ENCODE assay signal across 10 cellular contexts in the genomic region with DNA sequence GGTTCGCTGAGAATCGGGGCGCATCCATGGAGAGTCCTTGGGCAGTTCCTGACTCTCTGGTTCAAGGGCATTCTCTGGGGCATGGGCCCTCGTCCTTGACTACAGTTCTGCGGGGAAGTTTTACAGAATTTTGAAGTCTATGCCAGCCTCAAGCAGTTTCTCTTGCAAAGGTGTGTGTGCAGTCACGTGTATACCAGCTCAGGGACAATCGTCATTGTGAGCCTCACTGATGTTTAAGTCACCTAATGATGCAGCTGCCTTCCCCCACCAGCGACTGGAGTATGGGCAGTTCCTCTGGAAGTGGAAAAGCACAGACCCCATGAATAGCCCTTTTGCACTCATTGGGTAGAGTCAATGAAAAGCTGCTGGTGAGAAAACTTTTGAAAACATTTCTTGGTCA. TPM values are rescaled to one million over a fixed set of nuclear protein-coding genes. Genes with fewer than 3 reads are reported as not detected.
DNase-seq lines count a peak whose midpoint lies in the region; ATAC-seq and TF ChIP-seq lines count a peak whose summit lies in the region.
"Had no signal": no experiment of that assay in that cellular context is flagged by ENCODE, and none has a peak within 500 bp of the region (broad histone marks: within the 10 kb centered on the region; RNA-seq: fewer than 3 reads in every experiment).

No MANE protein-coding gene starts in this region.

- no peak for ATAC-seq in GM19397 (IDR thresholded peaks at IDR 0.05; ENCODE audit: unreplicated experiment)

- H3K9me3 ChIP-seq in DOHH2 (ENCODE audit: control insufficient read depth, insufficient read depth, low read length) (no peaks in the 10 kb centered on the region), Karpas-422 (ENCODE audit: low read length) (no peaks in the 10 kb centered on the region), adrenal gland (replicated peaks in 1 of 3) (no peaks in the 10 kb centered on the region)

- H3K27me3 ChIP-seq in DOHH2 (ENCODE audit: control insufficient read depth, low read length) (no peaks in the 10 kb centered on the region), Karpas-422 (ENCODE audit: low read length) (no peaks in the 10 kb centered on the region), adrenal gland (no peaks in the 10 kb centered on the region)

- peak overlapping the region; percentile 98 for H3K9ac ChIP-seq in Karpas-422 (ENCODE audit: low read length)

- no peak overlapping the region for H3K27ac Mint-ChIP-seq in osteocyte (ENCODE audit: unreplicated experiment)

- no peak overlapping the region for H2AFZ ChIP-seq in Karpas-422 (ENCODE audit: low read length)

- H3K4me2 ChIP-seq in DOHH2 (ENCODE audit: low read length) (peak overlapping the region; percentile 80), Karpas-422 (ENCODE audit: low read depth, low read length, poor library complexity, severe bottlenecking) (peak overlapping the region; percentile 91)

- peaks cover 29% of the 10 kb centered on the region for H3F3A ChIP-seq in DOHH2 (ENCODE audit: control insufficient read depth, insufficient read depth)

- no peak for TF ChIP-seq CTCF in DOHH2 (IDR thresholded peaks at IDR 0.05; ENCODE audit: low read depth, low read length, poor library complexity, severe bottlenecking)
- TF ChIP-seq CTCF in coronary artery (IDR thresholded peaks at IDR 0.05): no peak
- TF ChIP-seq CTCF in osteocyte (IDR thresholded peaks at IDR 0.05): no peak
- no peak for TF ChIP-seq CTCF in adrenal gland (IDR thresholded peaks at IDR 0.05)

- peak; percentile 70 for DNase-seq in Karpas-422
- no peak for DNase-seq in coronary artery (ENCODE audit: low spot score)
- DNase-seq in osteocyte (ENCODE audit: extremely low spot score, unreplicated experiment): no peak
- no peak for DNase-seq in OCI-M2 (lab: John Stamatoyannopoulos, UW; ENCODE audit: unreplicated experiment)
- no peak for DNase-seq in adrenal gland
- no peak for DNase-seq in HK-2 (ENCODE audit: unreplicated experiment)
- DNase-seq: amniotic stem cell, midbrain had no signal

- H4K20me1 ChIP-seq in DOHH2 (ENCODE audit: control insufficient read depth, insufficient read depth, low read depth, low read length): peaks cover 12% of the 10 kb centered on the region; the same call in 1 of the 2 replicates
- H4K20me1 ChIP-seq in Karpas-422 (ENCODE audit: insufficient read depth, low read depth, low read length): peaks cover 6% of the 10 kb centered on the region; the same call in 1 of the 2 replicates

- peak overlapping the region; percentile 67 for H3K4me3 Mint-ChIP-seq in osteocyte (ENCODE audit: unreplicated experiment)

- no peak for TF ChIP-seq POLR2A in adrenal gland (IDR thresholded peaks at IDR 0.05)

- H3K27me3 Mint-ChIP-seq in osteocyte (ENCODE audit: unreplicated experiment): peaks cover 79% of the 10 kb centered on the region

- peaks cover 8% of the 10 kb centered on the region for H3K4me1 Mint-ChIP-seq in osteocyte (ENCODE audit: unreplicated experiment)

- H3K9me2 ChIP-seq in DOHH2 (replicated peaks; ENCODE audit: control insufficient read depth, low read length) (no peaks in the 10 kb centered on the region), Karpas-422 (replicated peaks; ENCODE audit: insufficient read depth, low read length) (no peaks in the 10 kb centered on the region)

- H3K79me2 ChIP-seq in DOHH2 (ENCODE audit: control insufficient read depth, low read length) (peaks cover 65% of the 10 kb centered on the region), Karpas-422 (ENCODE audit: low read length) (peaks cover 46% of the 10 kb centered on the region)

- H3K4me1 ChIP-seq in DOHH2 (ENCODE audit: control insufficient read depth, low read length): peaks cover 81% of the 10 kb centered on the region
- H3K4me1 ChIP-seq in Karpas-422 (ENCODE audit: low read length): peaks cover 62% of the 10 kb centered on the region
- H3K4me1 ChIP-seq in adrenal gland (replicated peaks in 1 of 2): no peaks in the 10 kb centered on the region

- H3K9me3 Mint-ChIP-seq in osteocyte (ENCODE audit: unreplicated experiment): no peaks in the 10 kb centered on the region

- intact Hi-C loops in adrenal gland (cut with DNase I): loop anchor here in 1 of 2 donors (10.0 kb wide), 1 partner anchor 94 kb away; no protein-coding TSS in a partner anchor

- H3K36me3 ChIP-seq in DOHH2 (ENCODE audit: control insufficient read depth, low read length) (peaks cover 57% of the 10 kb centered on the region), Karpas-422 (ENCODE audit: insufficient read depth, low read length) (peaks cover 11% of the 10 kb centered on the region), adrenal gland (replicated peaks in 1 of 2) (no peaks in the 10 kb centered on the region)

- H3K36me3 Mint-ChIP-seq in osteocyte (ENCODE audit: unreplicated experiment): no peaks in the 10 kb centered on the region

- H3K4me3 ChIP-seq in DOHH2 (ENCODE audit: low read length): peak overlapping the region; percentile 95
- H3K4me3 ChIP-seq in Karpas-422 (ENCODE audit: low read length): peak overlapping the region; percentile 90
- peak overlapping the region; percentile 81 for H3K4me3 ChIP-seq in coronary artery
- peak overlapping the region in 1 of 4 donors; percentile 92 for H3K4me3 ChIP-seq in adrenal gland

- H3K27ac ChIP-seq in DOHH2 (ENCODE audit: low read depth, low read length) (peak overlapping the region; percentile 85), Karpas-422 (ENCODE audit: low read length) (peak overlapping the region; percentile 100), coronary artery (no peak overlapping the region), adrenal gland (no peak overlapping the region)

- 29 to 44% (median 40%) methylated on average over 7 to 8 of the region's 8 CpGs for WGBS in adrenal gland, 4 donors

RNA-seq across cellular contexts. Expression of gene PLCG2, which starts 1.3 kb away (rescaled TPM):
- 574 and 580 TPM in 2 replicates for total RNA-seq in Karpas-422 (2014; rRNA removed; shearing (Covaris generic); ENCODE audit: low replicate concordance)
- total RNA-seq in osteocyte (0.16 TPM in 1 of 2 replicates, not detected in the other), adrenal gland (10 to 100 TPM in 5 of 8 donors, 1 to 10 TPM in 3; 4.8 to 47.2 (median 10.9) TPM)
- polyA plus RNA-seq in adrenal gland: 10 to 100 TPM in 1 of 3 donors, 1 to 10 TPM in 2; 5.1 to 47.6 (median 8.3) TPM

Comparison
In these comparisons a context has a peak if more than half of its experiments do, and no peak if none do; other contexts are left out.
1. H3K27ac ChIP-seq: peak in DOHH2 (single experiment) and Karpas-422 (single experiment); none in coronary artery (0 of 2) and adrenal gland (0 of 5).
2. RNA of gene PLCG2, which starts 1.3 kb away (total RNA-seq): 574 to 580 TPM in Karpas-422; 4.8 to 47.2 TPM in adrenal gland and 0.16 TPM in osteocyte; every median in the first group is over 10 times any median in the second.